1 cellular context compared by ENCODE assay signal in the genomic region with DNA sequence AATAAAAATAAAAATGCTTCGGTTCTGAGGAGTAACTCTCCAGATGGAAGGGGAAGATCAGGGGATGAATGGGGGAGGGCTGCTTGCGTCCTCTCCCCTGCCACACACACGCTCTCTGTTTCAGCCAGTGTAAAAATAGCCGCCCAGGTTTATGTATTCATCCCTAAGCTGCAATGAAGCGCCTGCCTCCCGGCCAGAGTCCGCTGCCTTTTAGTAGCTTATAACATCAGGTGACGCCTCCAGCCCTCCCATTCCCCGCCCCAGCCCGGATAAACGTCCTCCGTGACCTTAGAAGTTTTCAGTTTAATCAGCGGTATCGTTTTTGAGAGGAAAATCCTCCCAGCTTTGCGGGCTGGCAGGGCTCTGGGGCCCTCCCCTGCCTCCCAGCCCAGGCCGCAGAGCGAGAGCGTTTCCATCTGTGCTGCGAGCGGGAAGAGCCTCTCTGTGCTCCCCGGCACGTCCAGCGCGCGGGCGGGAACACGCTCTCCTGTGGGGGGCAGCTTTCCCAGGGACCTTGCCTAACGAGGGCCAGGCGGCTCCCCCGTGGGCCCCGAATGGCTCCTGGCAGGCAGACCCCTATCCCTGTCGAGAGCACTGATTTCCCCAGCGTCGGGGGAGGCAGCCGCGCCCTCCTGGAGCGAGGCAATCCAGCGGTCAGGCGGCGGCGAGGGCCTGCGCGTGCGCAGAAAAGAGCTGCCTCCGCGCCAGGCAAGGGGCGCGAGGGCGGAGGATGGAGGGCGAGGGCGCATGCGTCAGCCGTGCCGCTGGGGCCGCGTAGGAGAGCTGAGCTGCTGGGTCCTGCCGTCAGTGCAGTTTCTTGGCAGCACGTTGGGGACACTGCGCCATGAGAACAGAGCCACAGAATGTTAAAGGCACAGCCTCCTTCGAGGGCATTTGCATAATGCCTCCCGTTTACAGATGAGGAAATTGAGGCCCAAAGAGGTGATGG.
TF ChIP-seq lines count a peak whose summit lies in the region.

No MANE protein-coding gene starts in this region.

TF ChIP-seq in K562, 482 proteins besides CTCF, POLR2A, EP300 and RAD21 (continued from another document and continues in another):
- TF ChIP-seq TARDBP (IDR thresholded peaks at IDR 0.05) (peak; percentile 48), FOSL1 (tag; conservative IDR thresholded peaks at IDR 0.05) (no peak), ZNF699 (CRISPR knock-in tag; IDR thresholded peaks at IDR 0.05; ENCODE audit: insufficient replicate concordance) (no peak), ZNF143 (CRISPR knock-in tag; IDR thresholded peaks at IDR 0.05) (peak; percentile 50; the same call in 1 of the 2 replicates), NR2C1 (IDR thresholded peaks at IDR 0.05) (no peak), NR2C1 (tag; IDR thresholded peaks at IDR 0.05) (peak; percentile 43), ZNF507 (tag; conservative IDR thresholded peaks at IDR 0.05) (no peak), NFATC3 (IDR thresholded peaks at IDR 0.05) (no peak), TRIM24 (IDR thresholded peaks at IDR 0.05) (peak in 1 of 2 experiments; percentile 43; a peak in 1 of 4 replicates), DNMT1 (IDR thresholded peaks at IDR 0.05) (no peak), SMC3 (conservative IDR thresholded peaks at IDR 0.05; ENCODE audit: insufficient read depth, low read depth, low read length) (no peak), ZNF431 (CRISPR knock-in tag; IDR thresholded peaks at IDR 0.05) (peak; percentile 82), ZNF263 (CRISPR knock-in tag; IDR thresholded peaks at IDR 0.05; ENCODE audit: borderline replicate concordance) (peak; percentile 89), GATA2 (CRISPR knock-in tag; IDR thresholded peaks at IDR 0.05) (0 out of 2 replicates have a peak, but pooled peaks have one; percentile 43), ILF3 (IDR thresholded peaks at IDR 0.05; ENCODE audit: borderline replicate concordance) (no peak), PHF20 (IDR thresholded peaks at IDR 0.05; ENCODE audit: partially characterized antibody) (no peak), CBX1 (IDR thresholded peaks at IDR 0.05; ENCODE audit: low read depth) (peak; percentile 75; the same call in 1 of the 2 replicates), PTTG1 (tag; IDR thresholded peaks at IDR 0.05; ENCODE audit: low read depth) (no peak), ASH1L (IDR thresholded peaks at IDR 0.05; ENCODE audit: borderline replicate concordance, low read depth, partially characterized antibody) (no peak), ZFX (CRISPR knock-in tag; IDR thresholded peaks at IDR 0.05) (peak; percentile 89), ZNF589 (CRISPR knock-in tag; IDR thresholded peaks at IDR 0.05; ENCODE audit: low read depth) (0 out of 2 replicates have a peak, but pooled peaks have one; percentile 53), CHCHD3 (CRISPR knock-in tag; IDR thresholded peaks at IDR 0.05) (no peak), CBFB (CRISPR knock-in tag; IDR thresholded peaks at IDR 0.05) (peak; percentile 82), ZFPM2 (CRISPR knock-in tag; IDR thresholded peaks at IDR 0.05) (no peak; the same call in 1 of the 2 replicates)
- TF ChIP-seq, protein P1, sequence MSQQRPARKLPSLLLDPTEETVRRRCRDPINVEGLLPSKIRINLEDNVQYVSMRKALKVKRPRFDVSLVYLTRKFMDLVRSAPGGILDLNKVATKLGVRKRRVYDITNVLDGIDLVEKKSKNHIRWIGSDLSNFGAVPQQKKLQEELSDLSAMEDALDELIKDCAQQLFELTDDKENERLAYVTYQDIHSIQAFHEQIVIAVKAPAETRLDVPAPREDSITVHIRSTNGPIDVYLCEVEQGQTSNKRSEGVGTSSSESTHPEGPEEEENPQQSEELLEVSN (IDR thresholded peaks at IDR 0.05; ENCODE audit: borderline replicate concordance in 1 of 2, extremely low read depth in 1 of 2, insufficient read depth in 1 of 2, insufficient read length in 1 of 2, low read depth in 1 of 2, low read length in 1 of 2, poor library complexity in 1 of 2, severe bottlenecking in 1 of 2) = peak; percentile 87 to 91
- TF ChIP-seq, protein P2, sequence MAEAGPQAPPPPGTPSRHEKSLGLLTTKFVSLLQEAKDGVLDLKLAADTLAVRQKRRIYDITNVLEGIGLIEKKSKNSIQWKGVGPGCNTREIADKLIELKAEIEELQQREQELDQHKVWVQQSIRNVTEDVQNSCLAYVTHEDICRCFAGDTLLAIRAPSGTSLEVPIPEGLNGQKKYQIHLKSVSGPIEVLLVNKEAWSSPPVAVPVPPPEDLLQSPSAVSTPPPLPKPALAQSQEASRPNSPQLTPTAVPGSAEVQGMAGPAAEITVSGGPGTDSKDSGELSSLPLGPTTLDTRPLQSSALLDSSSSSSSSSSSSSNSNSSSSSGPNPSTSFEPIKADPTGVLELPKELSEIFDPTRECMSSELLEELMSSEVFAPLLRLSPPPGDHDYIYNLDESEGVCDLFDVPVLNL (CRISPR knock-in tag; IDR thresholded peaks at IDR 0.05; ENCODE audit: low read depth) = no peak; the same call in 1 of the 2 replicates
- TF ChIP-seq, protein P3, sequence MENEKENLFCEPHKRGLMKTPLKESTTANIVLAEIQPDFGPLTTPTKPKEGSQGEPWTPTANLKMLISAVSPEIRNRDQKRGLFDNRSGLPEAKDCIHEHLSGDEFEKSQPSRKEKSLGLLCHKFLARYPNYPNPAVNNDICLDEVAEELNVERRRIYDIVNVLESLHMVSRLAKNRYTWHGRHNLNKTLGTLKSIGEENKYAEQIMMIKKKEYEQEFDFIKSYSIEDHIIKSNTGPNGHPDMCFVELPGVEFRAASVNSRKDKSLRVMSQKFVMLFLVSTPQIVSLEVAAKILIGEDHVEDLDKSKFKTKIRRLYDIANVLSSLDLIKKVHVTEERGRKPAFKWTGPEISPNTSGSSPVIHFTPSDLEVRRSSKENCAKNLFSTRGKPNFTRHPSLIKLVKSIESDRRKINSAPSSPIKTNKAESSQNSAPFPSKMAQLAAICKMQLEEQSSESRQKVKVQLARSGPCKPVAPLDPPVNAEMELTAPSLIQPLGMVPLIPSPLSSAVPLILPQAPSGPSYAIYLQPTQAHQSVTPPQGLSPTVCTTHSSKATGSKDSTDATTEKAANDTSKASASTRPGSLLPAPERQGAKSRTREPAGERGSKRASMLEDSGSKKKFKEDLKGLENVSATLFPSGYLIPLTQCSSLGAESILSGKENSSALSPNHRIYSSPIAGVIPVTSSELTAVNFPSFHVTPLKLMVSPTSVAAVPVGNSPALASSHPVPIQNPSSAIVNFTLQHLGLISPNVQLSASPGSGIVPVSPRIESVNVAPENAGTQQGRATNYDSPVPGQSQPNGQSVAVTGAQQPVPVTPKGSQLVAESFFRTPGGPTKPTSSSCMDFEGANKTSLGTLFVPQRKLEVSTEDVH (IDR thresholded peaks at IDR 0.05; ENCODE audit: low read depth, partially characterized antibody) = no peak
- TF ChIP-seq, protein P4, sequence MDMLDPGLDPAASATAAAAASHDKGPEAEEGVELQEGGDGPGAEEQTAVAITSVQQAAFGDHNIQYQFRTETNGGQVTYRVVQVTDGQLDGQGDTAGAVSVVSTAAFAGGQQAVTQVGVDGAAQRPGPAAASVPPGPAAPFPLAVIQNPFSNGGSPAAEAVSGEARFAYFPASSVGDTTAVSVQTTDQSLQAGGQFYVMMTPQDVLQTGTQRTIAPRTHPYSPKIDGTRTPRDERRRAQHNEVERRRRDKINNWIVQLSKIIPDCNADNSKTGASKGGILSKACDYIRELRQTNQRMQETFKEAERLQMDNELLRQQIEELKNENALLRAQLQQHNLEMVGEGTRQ (CRISPR knock-in tag; IDR thresholded peaks at IDR 0.05) = peak; percentile 32; the same call in 1 of the 2 replicates
- TF ChIP-seq, protein P5, sequence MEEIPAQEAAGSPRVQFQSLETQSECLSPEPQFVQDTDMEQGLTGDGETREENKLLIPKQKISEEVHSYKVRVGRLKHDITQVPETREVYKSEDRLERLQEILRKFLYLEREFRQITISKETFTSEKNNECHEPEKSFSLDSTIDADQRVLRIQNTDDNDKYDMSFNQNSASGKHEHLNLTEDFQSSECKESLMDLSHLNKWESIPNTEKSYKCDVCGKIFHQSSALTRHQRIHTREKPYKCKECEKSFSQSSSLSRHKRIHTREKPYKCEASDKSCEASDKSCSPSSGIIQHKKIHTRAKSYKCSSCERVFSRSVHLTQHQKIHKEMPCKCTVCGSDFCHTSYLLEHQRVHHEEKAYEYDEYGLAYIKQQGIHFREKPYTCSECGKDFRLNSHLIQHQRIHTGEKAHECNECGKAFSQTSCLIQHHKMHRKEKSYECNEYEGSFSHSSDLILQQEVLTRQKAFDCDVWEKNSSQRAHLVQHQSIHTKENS (CRISPR knock-in tag; IDR thresholded peaks at IDR 0.05) = no peak
- TF ChIP-seq, protein P6, sequence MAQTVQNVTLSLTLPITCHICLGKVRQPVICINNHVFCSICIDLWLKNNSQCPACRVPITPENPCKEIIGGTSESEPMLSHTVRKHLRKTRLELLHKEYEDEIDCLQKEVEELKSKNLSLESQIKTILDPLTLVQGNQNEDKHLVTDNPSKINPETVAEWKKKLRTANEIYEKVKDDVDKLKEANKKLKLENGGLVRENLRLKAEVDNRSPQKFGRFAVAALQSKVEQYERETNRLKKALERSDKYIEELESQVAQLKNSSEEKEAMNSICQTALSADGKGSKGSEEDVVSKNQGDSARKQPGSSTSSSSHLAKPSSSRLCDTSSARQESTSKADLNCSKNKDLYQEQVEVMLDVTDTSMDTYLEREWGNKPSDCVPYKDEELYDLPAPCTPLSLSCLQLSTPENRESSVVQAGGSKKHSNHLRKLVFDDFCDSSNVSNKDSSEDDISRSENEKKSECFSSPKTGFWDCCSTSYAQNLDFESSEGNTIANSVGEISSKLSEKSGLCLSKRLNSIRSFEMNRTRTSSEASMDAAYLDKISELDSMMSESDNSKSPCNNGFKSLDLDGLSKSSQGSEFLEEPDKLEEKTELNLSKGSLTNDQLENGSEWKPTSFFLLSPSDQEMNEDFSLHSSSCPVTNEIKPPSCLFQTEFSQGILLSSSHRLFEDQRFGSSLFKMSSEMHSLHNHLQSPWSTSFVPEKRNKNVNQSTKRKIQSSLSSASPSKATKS (CRISPR knock-in tag; IDR thresholded peaks at IDR 0.05) = no peak
- TF ChIP-seq, protein P7, sequence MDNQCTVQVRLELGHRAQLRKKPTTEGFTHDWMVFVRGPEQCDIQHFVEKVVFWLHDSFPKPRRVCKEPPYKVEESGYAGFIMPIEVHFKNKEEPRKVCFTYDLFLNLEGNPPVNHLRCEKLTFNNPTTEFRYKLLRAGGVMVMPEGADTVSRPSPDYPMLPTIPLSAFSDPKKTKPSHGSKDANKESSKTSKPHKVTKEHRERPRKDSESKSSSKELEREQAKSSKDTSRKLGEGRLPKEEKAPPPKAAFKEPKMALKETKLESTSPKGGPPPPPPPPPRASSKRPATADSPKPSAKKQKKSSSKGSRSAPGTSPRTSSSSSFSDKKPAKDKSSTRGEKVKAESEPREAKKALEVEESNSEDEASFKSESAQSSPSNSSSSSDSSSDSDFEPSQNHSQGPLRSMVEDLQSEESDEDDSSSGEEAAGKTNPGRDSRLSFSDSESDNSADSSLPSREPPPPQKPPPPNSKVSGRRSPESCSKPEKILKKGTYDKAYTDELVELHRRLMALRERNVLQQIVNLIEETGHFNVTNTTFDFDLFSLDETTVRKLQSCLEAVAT (IDR thresholded peaks at IDR 0.05) = peak in 1 of 2 experiments; percentile 72; a peak in 2 of 4 replicates
- TF ChIP-seq, protein P8, sequence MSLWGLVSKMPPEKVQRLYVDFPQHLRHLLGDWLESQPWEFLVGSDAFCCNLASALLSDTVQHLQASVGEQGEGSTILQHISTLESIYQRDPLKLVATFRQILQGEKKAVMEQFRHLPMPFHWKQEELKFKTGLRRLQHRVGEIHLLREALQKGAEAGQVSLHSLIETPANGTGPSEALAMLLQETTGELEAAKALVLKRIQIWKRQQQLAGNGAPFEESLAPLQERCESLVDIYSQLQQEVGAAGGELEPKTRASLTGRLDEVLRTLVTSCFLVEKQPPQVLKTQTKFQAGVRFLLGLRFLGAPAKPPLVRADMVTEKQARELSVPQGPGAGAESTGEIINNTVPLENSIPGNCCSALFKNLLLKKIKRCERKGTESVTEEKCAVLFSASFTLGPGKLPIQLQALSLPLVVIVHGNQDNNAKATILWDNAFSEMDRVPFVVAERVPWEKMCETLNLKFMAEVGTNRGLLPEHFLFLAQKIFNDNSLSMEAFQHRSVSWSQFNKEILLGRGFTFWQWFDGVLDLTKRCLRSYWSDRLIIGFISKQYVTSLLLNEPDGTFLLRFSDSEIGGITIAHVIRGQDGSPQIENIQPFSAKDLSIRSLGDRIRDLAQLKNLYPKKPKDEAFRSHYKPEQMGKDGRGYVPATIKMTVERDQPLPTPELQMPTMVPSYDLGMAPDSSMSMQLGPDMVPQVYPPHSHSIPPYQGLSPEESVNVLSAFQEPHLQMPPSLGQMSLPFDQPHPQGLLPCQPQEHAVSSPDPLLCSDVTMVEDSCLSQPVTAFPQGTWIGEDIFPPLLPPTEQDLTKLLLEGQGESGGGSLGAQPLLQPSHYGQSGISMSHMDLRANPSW (CRISPR knock-in tag; IDR thresholded peaks at IDR 0.05) = no peak
- TF ChIP-seq, protein P9, sequence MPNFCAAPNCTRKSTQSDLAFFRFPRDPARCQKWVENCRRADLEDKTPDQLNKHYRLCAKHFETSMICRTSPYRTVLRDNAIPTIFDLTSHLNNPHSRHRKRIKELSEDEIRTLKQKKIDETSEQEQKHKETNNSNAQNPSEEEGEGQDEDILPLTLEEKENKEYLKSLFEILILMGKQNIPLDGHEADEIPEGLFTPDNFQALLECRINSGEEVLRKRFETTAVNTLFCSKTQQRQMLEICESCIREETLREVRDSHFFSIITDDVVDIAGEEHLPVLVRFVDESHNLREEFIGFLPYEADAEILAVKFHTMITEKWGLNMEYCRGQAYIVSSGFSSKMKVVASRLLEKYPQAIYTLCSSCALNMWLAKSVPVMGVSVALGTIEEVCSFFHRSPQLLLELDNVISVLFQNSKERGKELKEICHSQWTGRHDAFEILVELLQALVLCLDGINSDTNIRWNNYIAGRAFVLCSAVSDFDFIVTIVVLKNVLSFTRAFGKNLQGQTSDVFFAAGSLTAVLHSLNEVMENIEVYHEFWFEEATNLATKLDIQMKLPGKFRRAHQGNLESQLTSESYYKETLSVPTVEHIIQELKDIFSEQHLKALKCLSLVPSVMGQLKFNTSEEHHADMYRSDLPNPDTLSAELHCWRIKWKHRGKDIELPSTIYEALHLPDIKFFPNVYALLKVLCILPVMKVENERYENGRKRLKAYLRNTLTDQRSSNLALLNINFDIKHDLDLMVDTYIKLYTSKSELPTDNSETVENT (CRISPR knock-in tag; IDR thresholded peaks at IDR 0.05) = peak; percentile 22; the same call in 1 of the 2 replicates
